In the genomic region with DNA sequence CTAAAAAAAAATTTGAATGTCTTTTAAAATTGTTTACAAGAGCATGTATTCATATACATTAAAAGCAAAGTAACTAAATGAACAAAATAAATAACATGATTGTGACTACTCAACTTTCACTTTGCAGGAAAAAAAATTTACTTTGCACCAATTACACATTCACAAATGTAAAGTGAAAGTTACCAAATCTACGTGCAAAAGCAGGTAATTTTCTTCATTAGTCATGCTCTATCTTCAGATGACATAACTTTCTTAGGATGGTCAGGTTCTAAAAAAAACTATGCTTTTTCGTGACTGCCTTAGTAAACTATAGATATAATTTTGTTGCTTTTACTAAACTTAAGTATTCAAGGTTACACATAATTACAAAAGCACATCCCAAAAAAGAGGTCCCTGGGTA, we compare ENCODE assay signal across 18 cellular contexts. TPM values are rescaled to one million over a fixed set of nuclear protein-coding genes. Genes with fewer than 3 reads are reported as not detected.
"Had no signal": no experiment of that assay in that cellular context is flagged by ENCODE, and none has a peak within 500 bp of the region (broad histone marks: within the 10 kb centered on the region; RNA-seq: fewer than 3 reads in every experiment).

No MANE protein-coding gene starts in this region.

- H3K36me3 ChIP-seq: left lung, right atrium auricular region had no signal

- H3K27ac ChIP-seq: dorsolateral prefrontal cortex, left lung, neutrophil, right atrium auricular region, tibial artery had no signal

- H3K27me3 ChIP-seq: dorsolateral prefrontal cortex, left lung, neutrophil, right atrium auricular region, tibial artery had no signal

- H3K4me3 ChIP-seq: dorsolateral prefrontal cortex, left lung, right atrium auricular region, tibial artery had no signal

- H3K9me3 ChIP-seq: left lung, neutrophil, right atrium auricular region, tibial artery had no signal

- H3K4me1 ChIP-seq: left lung, right atrium auricular region, tibial artery had no signal

- DNase-seq: activated CD4-positive, alpha-beta memory T cell treated with anti-CD3 and anti-CD28 coated beads, Interleukin-2, amount 10 ng/mL, durations not matched to agents 7 days and 5 days; activated CD4-positive, alpha-beta T cell treated with anti-CD3 and anti-CD28 coated beads for 4 hours; activated naive CD4-positive, alpha-beta T cell treated with anti-CD3 and anti-CD28 coated beads, Interleukin-2, amount 50 U/mL, for 16 hours; activated T-cell treated with anti-CD3 and anti-CD28 coated beads, Interleukin-2, amount 50 U/mL, for 24 hours; dorsolateral prefrontal cortex; endodermal cell; hippocampal formation; kidney; left lung; naive thymus-derived CD8-positive, alpha-beta T cell; small intestine; stimulated activated CD4-positive, alpha-beta T cell treated with anti-CD3 and anti-CD28 coated beads, Interleukin-4, amount 100 ng/mL, for 24 hours; stimulated activated naive CD4-positive, alpha-beta T cell; T-helper 2 cell; tibial artery had no signal

- ATAC-seq: left lung; naive thymus-derived CD8-positive, alpha-beta T cell had no signal

- FAIRE-seq: astrocyte, small intestine had no signal

RNA-seq across cellular contexts. Expression of a gene that starts 17.0 kb away (rescaled TPM):
- total RNA-seq: endodermal cell had no signal
- polyA plus RNA-seq: naive thymus-derived CD8-positive, alpha-beta T cell had no signal
